Comparison of ENCODE assay signal across 8 cellular contexts in genomic region chr11:87352759-87353707, GRCh38.
DNase-seq lines count a peak whose midpoint lies in the region; ATAC-seq and TF ChIP-seq lines count a peak whose summit lies in the region.

No MANE protein-coding gene starts in this region.

- H3K27ac ChIP-seq in H9 (ENCODE audit: insufficient read length, low read depth, low read length) (no peak overlapping the region), SK-N-SH (ENCODE audit: low read depth in 2 of 2, low read length in 1 of 2) (no peak overlapping the region), psoas muscle (no peak overlapping the region), aorta (ENCODE audit: low read depth in 1 of 2, low read length in 2 of 2) (no peak overlapping the region)

- DNase-seq in GM10266 (ENCODE audit: extremely low spot score) (peak; percentile 77), H9 (peak; percentile 89), SK-N-SH (peak; percentile 84), Right ventricle myocardium inferior (ENCODE audit: missing footprints) (peak; percentile 93), psoas muscle (peak; percentile 84 to 92), aorta (peak; percentile 92 to 98)
- DNase-seq in activated naive CD4-positive, alpha-beta T cell treated with anti-CD3 and anti-CD28 coated beads, Interleukin-2, amount 10 ng/mL, durations not matched to agents 7 days and 5 days = peak; percentile 87

- H2AK5ac ChIP-seq in H9 (ENCODE audit: insufficient read length, low read length) = no peak overlapping the region

- no peaks in the 10 kb centered on the region for H3K9me2 ChIP-seq in Loucy (replicated peaks; ENCODE audit: low read depth, low read length)
- H3K9me2 ChIP-seq in SK-N-SH = no peaks in the 10 kb centered on the region

- no peak overlapping the region for H3K4me2 ChIP-seq in H9 (ENCODE audit: insufficient read depth, insufficient read length, low read length)
- H3K4me2 ChIP-seq in Loucy (ENCODE audit: low read depth, low read length, poor library complexity, severe bottlenecking) = peak overlapping the region; percentile 40
- peak overlapping the region; percentile 55; the same call in 1 of the 2 replicates for H3K4me2 ChIP-seq in SK-N-SH

- no peak overlapping the region for H2BK20ac ChIP-seq in H9 (ENCODE audit: low read depth, low read length, poor library complexity, severe bottlenecking)

- H3F3A ChIP-seq in Loucy (ENCODE audit: low read depth) (no peaks in the 10 kb centered on the region), SK-N-SH (replicated peaks; ENCODE audit: insufficient read depth) (no peaks in the 10 kb centered on the region)

- intact Hi-C loops in Right ventricle myocardium inferior (cut with DNase I) = loop anchor here (1.0 kb wide), 1 partner anchor 68 kb away; no protein-coding TSS in a partner anchor
- intact Hi-C loops in psoas muscle (cut with DNase I) = loop anchor here (2.0 to 10.0 kb wide), 3 partner anchors 68 to 1202 kb away; no protein-coding TSS in a partner anchor
- intact Hi-C loops in aorta (cut with DNase I) = loop anchor here (1.0 to 10.0 kb wide), 3 partner anchors 68 to 1192 kb away; no protein-coding TSS in a partner anchor

- H3K23ac ChIP-seq in H9 (ENCODE audit: insufficient read length, low read depth, low read length) = no peak overlapping the region

- H3K56ac ChIP-seq in H9 (ENCODE audit: insufficient read length, low read depth, low read length) = no peak overlapping the region

- H2AFZ ChIP-seq in H9 (ENCODE audit: low read length) (no peak overlapping the region), Loucy (ENCODE audit: low read length) (peak overlapping the region; percentile 8; the same call in 1 of the 2 replicates), SK-N-SH (ENCODE audit: low read depth) (no peak overlapping the region; the same call in 1 of the 2 replicates)

- peak; percentile 97 for TF ChIP-seq CTCF in GM10266 (IDR thresholded peaks at IDR 0.05; ENCODE audit: control insufficient read depth, insufficient read depth, low read depth, missing control alignments)
- TF ChIP-seq CTCF in H9 (conservative IDR thresholded peaks at IDR 0.05) = peak; percentile 97
- TF ChIP-seq CTCF in Loucy (conservative IDR thresholded peaks at IDR 0.05; ENCODE audit: low read length) = peak; percentile 99
- TF ChIP-seq CTCF in SK-N-SH (IDR thresholded peaks at IDR 0.05) = peak; percentile 98
- peak; percentile 100 for TF ChIP-seq CTCF in psoas muscle (IDR thresholded peaks at IDR 0.05)

- H2BK5ac ChIP-seq in H9 (ENCODE audit: insufficient read length, low read length) = no peak overlapping the region

- H3K27me3 ChIP-seq in H9 (ENCODE audit: insufficient read depth, low read length) (no peaks in the 10 kb centered on the region), Loucy (ENCODE audit: insufficient read depth, low read length, poor library complexity, severe bottlenecking) (no peaks in the 10 kb centered on the region), SK-N-SH (ENCODE audit: insufficient read depth) (no peaks in the 10 kb centered on the region), psoas muscle (ENCODE audit: insufficient read depth in 3 of 3, low read length in 2 of 3) (no peaks in the 10 kb centered on the region), aorta (ENCODE audit: control insufficient read depth in 1 of 2, insufficient read depth in 2 of 2, low read length in 1 of 2) (no peaks in the 10 kb centered on the region)

- H2BK120ac ChIP-seq in H9 (ENCODE audit: low read depth, low read length, poor library complexity, severe bottlenecking) = no peak overlapping the region

- no peak overlapping the region for H3K18ac ChIP-seq in H9 (ENCODE audit: insufficient read length, low read depth, low read length)

- no peaks in the 10 kb centered on the region for H4K20me1 ChIP-seq in H9 (ENCODE audit: control insufficient read depth, insufficient read depth, insufficient read length)
- H4K20me1 ChIP-seq in Loucy (ENCODE audit: insufficient read depth, low read length, poor library complexity, severe bottlenecking) = no peaks in the 10 kb centered on the region
- no peaks in the 10 kb centered on the region for H4K20me1 ChIP-seq in SK-N-SH (ENCODE audit: insufficient read depth)

- H3K4me1 ChIP-seq in H9 (ENCODE audit: insufficient read depth, low read length) (no peaks in the 10 kb centered on the region), Loucy (ENCODE audit: insufficient read depth, low read length, poor library complexity, severe bottlenecking) (peaks cover 16% of the 10 kb centered on the region), SK-N-SH (ENCODE audit: control insufficient read depth in 1 of 2, insufficient read depth in 2 of 2, low read depth in 1 of 2, low read length in 1 of 2) (peaks cover 0 to 6% of the 10 kb centered on the region in 2 experiments; a peak in 1 of 4 replicates), psoas muscle (peaks cover 16% of the 10 kb centered on the region), aorta (ENCODE audit: control insufficient read depth in 1 of 2, insufficient read depth in 2 of 2, low read length in 2 of 2) (peaks cover 0 to 6% of the 10 kb centered on the region in 2 donors)

- H3K4me3 ChIP-seq in Loucy (ENCODE audit: low read length, poor library complexity, severe bottlenecking) = peak overlapping the region; percentile 48
- H3K4me3 ChIP-seq in SK-N-SH (ENCODE audit: low read depth in 2 of 2, low read length in 1 of 2) = peak overlapping the region in 1 of 2 experiments; percentile 46; a peak in 2 of 4 replicates
- no peak overlapping the region for H3K4me3 ChIP-seq in psoas muscle
- H3K4me3 ChIP-seq in aorta (ENCODE audit: low read length in 2 of 2) = no peak overlapping the region

- WGBS in H9 (ENCODE audit: extremely low coverage, insufficient read length, low lambda C conversion rate) = no CpG with 5 or more reads among the region's 26 CpGs
- 35% methylated on average over 16 of the region's 26 CpGs for WGBS in SK-N-SH (ENCODE audit: low lambda C conversion rate)
- WGBS in psoas muscle, 3 donors = 19 to 23% (median 21%) methylated on average over 26 of the region's 26 CpGs
- WGBS in aorta, 2 donors = 19% methylated on average over 26 of the region's 26 CpGs

- no peaks in the 10 kb centered on the region for H3K36me3 ChIP-seq in Loucy (ENCODE audit: insufficient read depth, low read length)
- H3K36me3 ChIP-seq in SK-N-SH (replicated peaks in 1 of 2; ENCODE audit: control insufficient read depth in 1 of 2, insufficient read depth in 2 of 2, low read length in 1 of 2) = no peaks in the 10 kb centered on the region
- no peaks in the 10 kb centered on the region for H3K36me3 ChIP-seq in psoas muscle (ENCODE audit: insufficient read depth in 1 of 2, low read depth in 1 of 2)
- no peaks in the 10 kb centered on the region for H3K36me3 ChIP-seq in aorta (ENCODE audit: control insufficient read depth in 1 of 2, insufficient read depth in 2 of 2, low read length in 1 of 2)

- no peak overlapping the region for H4K8ac ChIP-seq in H9 (replicated peaks; ENCODE audit: insufficient read length, low read depth, low read length)

- no peak overlapping the region for H4K91ac ChIP-seq in H9 (ENCODE audit: insufficient read length, low read depth, low read length)

- no peak for TF ChIP-seq EP300 in SK-N-SH (IDR thresholded peaks at IDR 0.05; ENCODE audit: borderline replicate concordance in 1 of 2, low read depth in 1 of 2, low read length in 1 of 2)

- H2BK12ac ChIP-seq in H9 (ENCODE audit: insufficient read length, low read depth, low read length) = no peak overlapping the region

- H3K27ac Mint-ChIP-seq in H9 = no peak overlapping the region; a peak in 1 of 7 replicates
- no peak overlapping the region for H3K27ac Mint-ChIP-seq in activated naive CD4-positive, alpha-beta T cell treated with anti-CD3 and anti-CD28 coated beads, Interleukin-2, amount 10 ng/mL, durations not matched to agents 7 days and 5 days

- H3K9me3 ChIP-seq in H9 (ENCODE audit: control insufficient read depth, low read depth, low read length) (no peaks in the 10 kb centered on the region), Loucy (ENCODE audit: insufficient read depth, low read depth, low read length) (no peaks in the 10 kb centered on the region), SK-N-SH (no peaks in the 10 kb centered on the region), psoas muscle (no peaks in the 10 kb centered on the region), aorta (ENCODE audit: control insufficient read depth, low read length) (no peaks in the 10 kb centered on the region)

- no peaks in the 10 kb centered on the region for H3K36me3 Mint-ChIP-seq in H9 (ENCODE audit: insufficient read depth in 1 of 3, low read depth in 3 of 3)
- no peaks in the 10 kb centered on the region for H3K36me3 Mint-ChIP-seq in activated naive CD4-positive, alpha-beta T cell treated with anti-CD3 and anti-CD28 coated beads, Interleukin-2, amount 10 ng/mL, durations not matched to agents 7 days and 5 days

- no peaks in the 10 kb centered on the region for H3K9me3 Mint-ChIP-seq in H9
- H3K9me3 Mint-ChIP-seq in activated naive CD4-positive, alpha-beta T cell treated with anti-CD3 and anti-CD28 coated beads, Interleukin-2, amount 10 ng/mL, durations not matched to agents 7 days and 5 days = no peaks in the 10 kb centered on the region

- H3K79me2 ChIP-seq in H9 (ENCODE audit: insufficient read depth, low read length) (no peaks in the 10 kb centered on the region), Loucy (ENCODE audit: insufficient read depth, low read length) (no peaks in the 10 kb centered on the region), SK-N-SH (ENCODE audit: insufficient read depth) (no peaks in the 10 kb centered on the region)

- no peak overlapping the region for H3K4me3 Mint-ChIP-seq in H9
- H3K4me3 Mint-ChIP-seq in activated naive CD4-positive, alpha-beta T cell treated with anti-CD3 and anti-CD28 coated beads, Interleukin-2, amount 10 ng/mL, durations not matched to agents 7 days and 5 days = no peak overlapping the region

- CTCF ChIA-PET in SK-N-SH (lab: Yijun Ruan, JAX) = interaction anchor here (0.6 to 4.8 kb wide), 33 partner anchors 9 to 1480 kb away, joined by 3 to 141 read pairs (median 4); no protein-coding TSS in a partner anchor
- CTCF ChIA-PET in activated naive CD4-positive, alpha-beta T cell treated with anti-CD3 and anti-CD28 coated beads, Interleukin-2, amount 10 ng/mL, durations not matched to agents 7 days and 5 days (lab: Charles Lee) = interaction anchor here (0.6 to 2.8 kb wide), 9 partner anchors 8 to 779 kb away, joined by 3 to 37 read pairs (median 4); no protein-coding TSS in a partner anchor

- no peaks in the 10 kb centered on the region for H3K79me1 ChIP-seq in H9 (ENCODE audit: insufficient read depth, low read depth, low read length, poor library complexity, severe bottlenecking)

- no peak overlapping the region for H3K4ac ChIP-seq in H9 (ENCODE audit: low read depth, low read length)

- no peak overlapping the region for H2BK15ac ChIP-seq in H9 (ENCODE audit: low read depth, low read length)

- ATAC-seq in Right ventricle myocardium inferior = peak; percentile 92
- ATAC-seq in psoas muscle = peak; percentile 92 to 96 (median 94)
- ATAC-seq in aorta (ENCODE audit: low FRiP score) = peak; percentile 96

- H3K4me1 Mint-ChIP-seq in H9 = no peaks in the 10 kb centered on the region; a peak in 1 of 4 replicates
- peaks cover 9% of the 10 kb centered on the region for H3K4me1 Mint-ChIP-seq in activated naive CD4-positive, alpha-beta T cell treated with anti-CD3 and anti-CD28 coated beads, Interleukin-2, amount 10 ng/mL, durations not matched to agents 7 days and 5 days

- peak; percentile 93 for TF ChIP-seq RAD21 in SK-N-SH (IDR thresholded peaks at IDR 0.05; ENCODE audit: low read length)

- no peak overlapping the region for H4K5ac ChIP-seq in H9 (ENCODE audit: insufficient read length, low read depth, low read length)

- no peak overlapping the region for H3T11ph ChIP-seq in H9 (ENCODE audit: low read length)

- H3K9ac ChIP-seq in H9 (ENCODE audit: extremely low read depth, insufficient read length, low read length) (no peak overlapping the region), Loucy (ENCODE audit: low read depth, low read length, poor library complexity, severe bottlenecking) (no peak overlapping the region), SK-N-SH (no peak overlapping the region)

- H3K27me3 Mint-ChIP-seq in H9 (ENCODE audit: low read depth) = peaks cover 2% of the 10 kb centered on the region; the same call in 1 of the 2 replicates
- peaks cover 15% of the 10 kb centered on the region for H3K27me3 Mint-ChIP-seq in activated naive CD4-positive, alpha-beta T cell treated with anti-CD3 and anti-CD28 coated beads, Interleukin-2, amount 10 ng/mL, durations not matched to agents 7 days and 5 days

- no peaks in the 10 kb centered on the region for H3K23me2 ChIP-seq in H9 (ENCODE audit: insufficient read length, low read depth, low read length, poor library complexity, severe bottlenecking)

- POLR2A ChIA-PET in SK-N-SH (lab: Yijun Ruan, JAX) = no interaction called here

- H3K14ac ChIP-seq in H9 (ENCODE audit: insufficient read depth, low read length) = no peak overlapping the region
